Comparison of ENCODE assay signal across 31 cellular contexts in the genomic region with DNA sequence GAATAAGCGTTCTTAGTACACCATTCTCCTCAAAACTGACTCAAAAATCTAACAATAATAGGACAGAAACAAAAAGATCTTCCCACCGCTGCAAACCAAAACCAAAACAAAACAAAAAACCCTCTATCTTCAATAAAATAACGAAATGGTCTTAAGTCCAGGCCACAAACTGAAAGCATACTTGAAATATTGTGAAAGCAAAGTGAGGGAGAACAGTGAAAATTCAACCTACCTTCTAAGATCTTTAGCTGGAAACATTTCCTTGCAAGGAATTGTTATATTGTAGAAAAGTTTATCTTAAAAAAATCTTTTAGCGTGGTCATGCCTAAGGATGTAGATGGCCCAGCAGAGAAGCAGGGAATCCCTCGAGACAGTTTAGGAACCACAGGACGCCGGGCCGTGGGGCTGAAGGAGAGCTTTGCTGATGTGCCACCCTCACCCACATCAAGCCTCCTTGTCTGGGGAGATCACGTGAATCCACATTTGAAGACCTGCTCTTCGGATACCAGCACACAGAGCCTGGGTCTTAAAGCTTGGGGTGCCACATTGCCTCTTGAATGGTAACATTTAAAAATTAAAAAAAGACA. TPM values are rescaled to one million over a fixed set of nuclear protein-coding genes. Genes with fewer than 3 reads are reported as not detected.
"Had no signal": no experiment of that assay in that cellular context is flagged by ENCODE, and none has a peak within 500 bp of the region (broad histone marks: within the 10 kb centered on the region; RNA-seq: fewer than 3 reads in every experiment).

No MANE protein-coding gene starts in this region.

- DNase-seq: activated CD4-positive, alpha-beta T cell treated with anti-CD3 and anti-CD28 coated beads for 36 hours; activated CD4-positive, alpha-beta T cell treated with anti-CD3 and anti-CD28 coated beads, Interleukin-2, amount 10 ng/mL, durations not matched to agents 7 days and 5 days; activated CD4-positive, alpha-beta T cell treated with anti-CD3 and anti-CD28 coated beads, Interleukin-2, amount 50 U/mL, for 48 hours; activated CD8-positive, alpha-beta T cell treated with anti-CD3 and anti-CD28 coated beads, Interleukin-2, amount 10 ng/mL, durations not matched to agents 7 days and 5 days; activated naive CD4-positive, alpha-beta T cell treated with anti-CD3 and anti-CD28 coated beads, Interleukin-2, amount 10 ng/mL, durations not matched to agents 7 days and 5 days; activated naive CD8-positive, alpha-beta T cell treated with anti-CD3 and anti-CD28 coated beads, Interleukin-2, amount 50 U/mL, for 24 hours; activated T-cell treated with anti-CD3 and anti-CD28 coated beads, Interleukin-2, amount 50 U/mL, for 4 hours; anterior cingulate cortex; caudate nucleus; cerebellar nuclear complex; Karpas-422; NCI-H1048; NCI-H1105 treated with DMSO at 0.1 percent for 48 hours; NCI-H1436; NCI-H1694; NCI-H1930; NCI-H2081 treated with DMSO at 0.1 percent for 48 hours; NCI-H345; NCI-H524 treated with DMSO at 0.1 percent for 48 hours; PC-9; T1000 had no signal

- H3K4me3 ChIP-seq: PC-9, SK-N-MC had no signal

- H3K27ac ChIP-seq: PC-9, RWPE1, SK-N-MC had no signal

- H2AFZ ChIP-seq: PC-9 had no signal

- FAIRE-seq: bronchial epithelial cell, RCC 7860, TTC549 had no signal

- H3K4me2 ChIP-seq: PC-9 had no signal

- ATAC-seq: activated CD4-positive, alpha-beta T cell treated with anti-CD3 and anti-CD28 coated beads for 36 hours; activated CD4-positive, CD25-positive, alpha-beta regulatory T cell treated with anti-CD3 and anti-CD28 coated beads, Interleukin-2, amount 50 U/mL, for 24 hours; activated CD8-positive, alpha-beta T cell treated with anti-CD3 and anti-CD28 coated beads, Interleukin-2, amount 10 ng/mL, durations not matched to agents 7 days and 5 days; activated naive CD8-positive, alpha-beta T cell treated with anti-CD3 and anti-CD28 coated beads, Interleukin-2, amount 50 U/mL, for 24 hours; activated T-cell treated with anti-CD3 and anti-CD28 coated beads, Interleukin-2, amount 50 U/mL, for 4 hours; Right ventricle myocardium inferior had no signal

RNA-seq across cellular contexts. Expression of a gene that starts 27.8 kb away (rescaled TPM):
- total RNA-seq: activated CD4-positive, alpha-beta T cell treated with anti-CD3 and anti-CD28 coated beads, Interleukin-2, amount 10 ng/mL, durations not matched to agents 7 days and 5 days; activated CD8-positive, alpha-beta T cell treated with anti-CD3 and anti-CD28 coated beads, Interleukin-2, amount 10 ng/mL, durations not matched to agents 7 days and 5 days; activated T-cell treated with anti-CD3 and anti-CD28 coated beads, Interleukin-2, amount 50 U/mL, for 4 hours; activated T-helper 1 cell treated with anti-CD3 and anti-CD28 coated beads, Interleukin-12 subunit alpha, Interleukin-12 subunit beta, Interleukin-2, Interleukin-4 antibody, amounts not matched to agents 30 ng/mL and 10 ng/mL and 1 ng/mL, durations not matched to agents 14 hours and 24 hours and 36 hours; OCI-LY7; T-helper 1 cell treated with Interleukin-12 subunit alpha and Interleukin-12 subunit beta and Interleukin-4 antibody, amounts not matched to agents 30 ng/mL and 1 ng/mL, for 36 hours had no signal
